Comparison of ENCODE assay signal across 8 cellular contexts in the genomic region with DNA sequence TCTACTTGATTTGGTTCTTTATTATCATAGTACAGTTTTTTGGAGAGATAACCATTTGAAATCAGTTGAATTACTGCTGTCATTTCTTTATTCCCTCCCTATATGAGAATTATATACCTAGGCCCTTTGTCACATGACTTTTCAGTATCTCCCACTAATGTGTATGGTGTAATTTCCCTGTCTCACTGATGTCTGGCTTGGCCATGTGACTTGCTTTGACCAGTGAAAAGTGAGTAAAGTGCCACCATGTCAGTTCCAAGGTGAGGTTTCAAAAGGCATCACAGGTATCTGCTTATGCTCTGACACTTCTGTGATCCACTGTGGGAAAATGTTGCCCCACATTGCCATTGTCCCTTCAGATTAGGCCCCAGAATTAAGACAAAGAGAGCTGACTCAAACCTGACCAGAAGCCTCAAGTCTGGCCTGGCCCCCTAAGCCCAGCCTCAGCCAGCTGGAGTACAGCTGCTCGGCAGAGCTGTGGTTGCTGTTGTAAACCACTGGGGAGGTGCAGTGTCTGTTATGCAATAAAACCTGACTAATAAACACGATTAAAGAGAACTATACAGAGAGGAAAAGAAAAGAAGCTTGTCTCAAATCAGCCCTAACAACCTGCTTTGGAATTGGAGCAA. TPM values are rescaled to one million over a fixed set of nuclear protein-coding genes. Genes with fewer than 3 reads are reported as not detected.
DNase-seq lines count a peak whose midpoint lies in the region; ATAC-seq and TF ChIP-seq lines count a peak whose summit lies in the region.

No MANE protein-coding gene starts in this region.

- ATAC-seq in HG03139 (IDR thresholded peaks at IDR 0.05; ENCODE audit: unreplicated experiment) (peak; percentile 90), omental fat pad (ENCODE audit: low FRiP score) (peak; percentile 80)

- no peak for TF ChIP-seq CTCF in omental fat pad (IDR thresholded peaks at IDR 0.05)

- peak; percentile 6 for DNase-seq in stimulated activated CD8-positive, alpha-beta memory T cell treated with anti-CD3 and anti-CD28 coated beads, Interleukin-4, amount 100 ng/mL, for 24 hours (ENCODE audit: low read depth)
- no peak for DNase-seq in stimulated activated CD8-positive, alpha-beta memory T cell treated with anti-CD3 and anti-CD28 coated beads, Interleukin-4, amount 100 ng/mL, for 48 hours
- peak; percentile 72 for DNase-seq in astrocyte of the hippocampus (ENCODE audit: low read depth, low spot score)
- no peak for DNase-seq in omental fat pad (ENCODE audit: low spot score)
- DNase-seq in 8988T = no peak
- no peak for DNase-seq in ACHN
- DNase-seq in globus pallidus (ENCODE audit: low spot score) = no peak

- in situ Hi-C loops in ACHN (cut with HindIII; ENCODE audit: low pct_ligation_motif_present, low pct_unique_long_range_greater_than_20kb, low sequenced_read_pairs) = no loop called here

RNA-seq across cellular contexts. Expression of a gene that starts 27.5 kb away (rescaled TPM):
- total RNA-seq in omental fat pad = 10 to 100 TPM; 71.7 to 92.7 (median 82.2) TPM

Comparison
In these comparisons a context has a peak if more than half of its experiments do, and no peak if none do; other contexts are left out.
1. DNase-seq: peak in stimulated activated CD8-positive, alpha-beta memory T cell treated with anti-CD3 and anti-CD28 coated beads, Interleukin-4, amount 100 ng/mL, for 24 hours (single experiment) and astrocyte of the hippocampus (single experiment); none in stimulated activated CD8-positive, alpha-beta memory T cell treated with anti-CD3 and anti-CD28 coated beads, Interleukin-4, amount 100 ng/mL, for 48 hours (single experiment), omental fat pad (single experiment), 8988T (single experiment), ACHN (single experiment) and globus pallidus (single experiment).